1 cellular context compared by ENCODE assay signal in genomic region chr7:88169717-88170320, GRCh38.
TF ChIP-seq lines count a peak whose summit lies in the region.

No MANE protein-coding gene starts in this region.

TF ChIP-seq in HepG2, 621 proteins besides CTCF, POLR2A, EP300 and RAD21:
- TF ChIP-seq FOSL2 (CRISPR knock-in tag; IDR thresholded peaks at IDR 0.05) (no peak), TEF (CRISPR knock-in tag; IDR thresholded peaks at IDR 0.05) (no peak), ZNF572 (CRISPR knock-in tag; IDR thresholded peaks at IDR 0.05) (no peak), ZNF513 (CRISPR knock-in tag; conservative IDR thresholded peaks at IDR 0.05) (no peak), ATAD3A (CRISPR knock-in tag; IDR thresholded peaks at IDR 0.05) (no peak), CHD4 (IDR thresholded peaks at IDR 0.05; ENCODE audit: borderline replicate concordance, low read length) (no peak), STAG1 (CRISPR knock-in tag; IDR thresholded peaks at IDR 0.05) (peak; percentile 62), ZNF232 (CRISPR knock-in tag; IDR thresholded peaks at IDR 0.05; ENCODE audit: borderline replicate concordance) (no peak), MTF1 (CRISPR knock-in tag; IDR thresholded peaks at IDR 0.05) (no peak), NR3C1 (CRISPR knock-in tag; IDR thresholded peaks at IDR 0.05) (no peak), NFE2 (CRISPR knock-in tag; IDR thresholded peaks at IDR 0.05) (no peak), SMC3 (IDR thresholded peaks at IDR 0.05; ENCODE audit: low read length) (peak; percentile 48; the same call in 1 of the 2 replicates), SETDB1 (CRISPR knock-in tag; IDR thresholded peaks at IDR 0.05; ENCODE audit: borderline replicate concordance) (no peak), ZBTB20 (CRISPR knock-in tag; IDR thresholded peaks at IDR 0.05; ENCODE audit: borderline replicate concordance, low read depth) (no peak), ZNF451 (CRISPR knock-in tag; IDR thresholded peaks at IDR 0.05) (no peak), HES4 (CRISPR knock-in tag; IDR thresholded peaks at IDR 0.05; ENCODE audit: borderline replicate concordance) (no peak)
TF ChIP-seq in HepG2: peak in this region for 2.
